In genomic region chr6:169205176-169206160, GRCh38 we compare ENCODE assay signal across 18 cellular contexts. TPM values are rescaled to one million over a fixed set of nuclear protein-coding genes. Genes with fewer than 3 reads are reported as not detected.
DNase-seq lines count a peak whose midpoint lies in the region; ATAC-seq and TF ChIP-seq lines count a peak whose summit lies in the region.
"Had no signal": no experiment of that assay in that cellular context is flagged by ENCODE, and none has a peak within 500 bp of the region (broad histone marks: within the 10 kb centered on the region; RNA-seq: fewer than 3 reads in every experiment).

No MANE protein-coding gene starts in this region.

- H3K27ac Mint-ChIP-seq in endothelial cell (ENCODE audit: unreplicated experiment), result no peak overlapping the region
- no peak overlapping the region for H3K27ac Mint-ChIP-seq in activated T-helper 17 cell treated with anti-CD3 and anti-CD28 coated beads, Interleukin-2, amount 50 U/mL, for 72 hours
- H3K27ac Mint-ChIP-seq: activated naive CD8-positive, alpha-beta T cell treated with anti-CD3 and anti-CD28 coated beads, Interleukin-2, amount 10 ng/mL, durations not matched to agents 7 days and 5 days; activated T-cell treated with anti-CD3 and anti-CD28 coated beads, Interleukin-2, amount 50 U/mL, for 72 hours; CD4-positive, CD25-positive, alpha-beta regulatory T cell had no signal

- H3K27ac ChIP-seq in right cardiac atrium (ENCODE audit: low read length), result no peak overlapping the region
- H3K27ac ChIP-seq in vagina, result peak overlapping the region; percentile 30
- H3K27ac ChIP-seq: SK-N-MC had no signal

- H3K9me3 Mint-ChIP-seq in endothelial cell (ENCODE audit: unreplicated experiment), result no peaks in the 10 kb centered on the region
- H3K9me3 Mint-ChIP-seq in activated T-helper 17 cell treated with anti-CD3 and anti-CD28 coated beads, Interleukin-2, amount 50 U/mL, for 72 hours, result peaks cover 12% of the 10 kb centered on the region

- H3K4me3 Mint-ChIP-seq in endothelial cell (ENCODE audit: unreplicated experiment), result no peak overlapping the region
- no peak overlapping the region for H3K4me3 Mint-ChIP-seq in activated T-helper 17 cell treated with anti-CD3 and anti-CD28 coated beads, Interleukin-2, amount 50 U/mL, for 72 hours
- H3K4me3 Mint-ChIP-seq: activated naive CD8-positive, alpha-beta T cell treated with anti-CD3 and anti-CD28 coated beads, Interleukin-2, amount 10 ng/mL, durations not matched to agents 7 days and 5 days; activated T-cell treated with anti-CD3 and anti-CD28 coated beads, Interleukin-2, amount 50 U/mL, for 72 hours; CD4-positive, CD25-positive, alpha-beta regulatory T cell had no signal

- in situ Hi-C loops in astrocyte of the spinal cord (cut with HindIII; ENCODE audit: low sequenced_read_pairs), result no loop called here

- H3K4me1 ChIP-seq in right cardiac atrium (ENCODE audit: control insufficient read depth, insufficient read depth, low read length), result no peaks in the 10 kb centered on the region
- no peaks in the 10 kb centered on the region for H3K4me1 ChIP-seq in vagina

- TF ChIP-seq POLR2A in vagina (IDR thresholded peaks at IDR 0.05), result no peak

- no peaks in the 10 kb centered on the region for H3K27me3 Mint-ChIP-seq in endothelial cell (ENCODE audit: unreplicated experiment)
- peaks cover 4% of the 10 kb centered on the region for H3K27me3 Mint-ChIP-seq in activated T-helper 17 cell treated with anti-CD3 and anti-CD28 coated beads, Interleukin-2, amount 50 U/mL, for 72 hours
- H3K27me3 Mint-ChIP-seq: activated naive CD8-positive, alpha-beta T cell treated with anti-CD3 and anti-CD28 coated beads, Interleukin-2, amount 10 ng/mL, durations not matched to agents 7 days and 5 days had no signal

- no peak for TF ChIP-seq CTCF in HFF-Myc (IDR thresholded peaks at IDR 0.05; ENCODE audit: low read depth, low read length, missing control alignments)
- TF ChIP-seq CTCF in astrocyte of the spinal cord (IDR thresholded peaks at IDR 0.05; ENCODE audit: low read depth, low read length), result no peak
- TF ChIP-seq CTCF in vagina (IDR thresholded peaks at IDR 0.05), result no peak
- no peak for TF ChIP-seq CTCF in endothelial cell (IDR thresholded peaks at IDR 0.05; ENCODE audit: unreplicated experiment)

- peak; percentile 20 to 47 for ATAC-seq in right cardiac atrium
- no peak for ATAC-seq in activated T-helper 17 cell treated with anti-CD3 and anti-CD28 coated beads, Interleukin-2, amount 50 U/mL, for 72 hours (replicated peaks)
- ATAC-seq: activated T-cell treated with anti-CD3 and anti-CD28 coated beads, Interleukin-2, amount 50 U/mL, for 72 hours had no signal

- no peaks in the 10 kb centered on the region for H3K4me1 Mint-ChIP-seq in endothelial cell (ENCODE audit: unreplicated experiment)
- no peaks in the 10 kb centered on the region for H3K4me1 Mint-ChIP-seq in activated T-helper 17 cell treated with anti-CD3 and anti-CD28 coated beads, Interleukin-2, amount 50 U/mL, for 72 hours

- H3K36me3 Mint-ChIP-seq in endothelial cell (ENCODE audit: low read depth, unreplicated experiment), result no peaks in the 10 kb centered on the region
- H3K36me3 Mint-ChIP-seq in activated T-helper 17 cell treated with anti-CD3 and anti-CD28 coated beads, Interleukin-2, amount 50 U/mL, for 72 hours (ENCODE audit: low read depth), result no peaks in the 10 kb centered on the region
- H3K36me3 Mint-ChIP-seq: CD4-positive, CD25-positive, alpha-beta regulatory T cell had no signal

- peak; percentile 53 for DNase-seq in HFF-Myc (ENCODE audit: extremely low read depth, low read depth)
- peak; percentile 75 for DNase-seq in astrocyte of the spinal cord (ENCODE audit: low read depth, low spot score)
- no peak for DNase-seq in right cardiac atrium
- peak in 1 of 2 donors; percentile 81 for DNase-seq in vagina (ENCODE audit: extremely low spot score in 2 of 2)
- DNase-seq in endothelial cell (ENCODE audit: low spot score), result no peak
- no peak for DNase-seq in CD1c-positive myeloid dendritic cell (ENCODE audit: extremely low spot score)
- DNase-seq: activated CD4-positive, alpha-beta T cell treated with anti-CD3 and anti-CD28 coated beads, Interleukin-2, amount 50 U/mL, for 48 hours; activated naive CD8-positive, alpha-beta T cell treated with anti-CD3 and anti-CD28 coated beads, Interleukin-2, amount 10 ng/mL, durations not matched to agents 7 days and 5 days; activated T-cell treated with anti-CD3 and anti-CD28 coated beads, Interleukin-2, amount 50 U/mL, for 72 hours; CD4-positive, CD25-positive, alpha-beta regulatory T cell; DND-41; hippocampal formation; NCI-H2081 treated with DMSO at 0.1 percent for 48 hours; NCI-H69; posterior cingulate gyrus; stimulated activated CD4-positive, alpha-beta T cell treated with anti-CD3 and anti-CD28 coated beads, Interleukin-15, amount 100 ng/mL, for 24 hours had no signal

- WGBS in right cardiac atrium, result 75% methylated on average over 6 of the region's 6 CpGs

- intact Hi-C loops in right cardiac atrium (cut with DNase I) (no loop called here), vagina (cut with DNase I) (no loop called here)

- H3K9me3 ChIP-seq in right cardiac atrium (ENCODE audit: control insufficient read depth, low read length) (peaks cover 2% of the 10 kb centered on the region), vagina (peaks cover 7% of the 10 kb centered on the region)

- no peaks in the 10 kb centered on the region for H3K36me3 ChIP-seq in vagina

- H3K4me3 ChIP-seq in HFF-Myc (replicated peaks; ENCODE audit: low read depth, low read length) (no peak overlapping the region), astrocyte of the spinal cord (ENCODE audit: low read depth, low read length) (no peak overlapping the region), right cardiac atrium (ENCODE audit: low read length) (no peak overlapping the region), vagina (no peak overlapping the region)
- H3K4me3 ChIP-seq: SK-N-MC had no signal

- H3K27me3 ChIP-seq in right cardiac atrium (ENCODE audit: control insufficient read depth, insufficient read depth), result no peaks in the 10 kb centered on the region
- H3K27me3 ChIP-seq in vagina, result no peaks in the 10 kb centered on the region

RNA-seq across cellular contexts. Expression of gene THBS2, which starts 48.2 kb away (rescaled TPM):
- 10 to 100 TPM; 14.4 to 38.8 (median 23.7) TPM for total RNA-seq in right cardiac atrium
- polyA plus RNA-seq in right cardiac atrium, result 8.7 TPM
- 86.4 TPM for total RNA-seq in vagina
- 0.23 TPM for total RNA-seq in endothelial cell (ENCODE audit: unreplicated experiment)
- not detected for total RNA-seq in activated T-helper 17 cell treated with anti-CD3 and anti-CD28 coated beads, Interleukin-2, amount 50 U/mL, for 72 hours
- total RNA-seq: activated naive CD8-positive, alpha-beta T cell treated with anti-CD3 and anti-CD28 coated beads, Interleukin-2, amount 10 ng/mL, durations not matched to agents 7 days and 5 days; activated T-cell treated with anti-CD3 and anti-CD28 coated beads, Interleukin-2, amount 50 U/mL, for 72 hours; CD4-positive, CD25-positive, alpha-beta regulatory T cell had no signal

Comparison
In these comparisons a context has a peak if more than half of its experiments do, and no peak if none do; other contexts are left out.
1. DNase-seq: peak in HFF-Myc (single experiment) and astrocyte of the spinal cord (single experiment); none in right cardiac atrium (0 of 3), endothelial cell (single experiment) and CD1c-positive myeloid dendritic cell (single experiment).
2. RNA of gene THBS2, which starts 48.2 kb away (total RNA-seq): 86.4 TPM in vagina (single experiment) and 14.4 to 38.8 TPM in right cardiac atrium; 0.23 TPM in endothelial cell (single experiment) and not detected in activated T-helper 17 cell treated with anti-CD3 and anti-CD28 coated beads, Interleukin-2, amount 50 U/mL, for 72 hours; every median in the first group is over 10 times any median in the second.